ENCODE assay signal across 7 cellular contexts in genomic region chr5:7897014-7897600, GRCh38.
A peak's percentile ranks its signal among the peaks of the same experiment; 100 is the strongest.
DNase-seq lines count a peak whose midpoint lies in the region; ATAC-seq and TF ChIP-seq lines count a peak whose summit lies in the region.

No MANE protein-coding gene starts in this region.

- no peaks in the 10 kb centered on the region for H3K27me3 ChIP-seq in GM06990 (replicated peaks; ENCODE audit: control insufficient read depth, insufficient read depth, low read length)

- peak; percentile 77 for ATAC-seq in HG02642 (IDR thresholded peaks at IDR 0.05; ENCODE audit: poor library complexity, unreplicated experiment)
- ATAC-seq in stimulated activated naive CD8-positive, alpha-beta T cell treated with anti-CD3 and anti-CD28 coated beads, Interleukin-15, amount 100 ng/mL, for 72 hours: peak; percentile 64
- no peak for ATAC-seq in GM19023 (IDR thresholded peaks at IDR 0.05; ENCODE audit: unreplicated experiment)
- ATAC-seq in HG03045 (IDR thresholded peaks at IDR 0.05; ENCODE audit: unreplicated experiment): no peak

- POLR2A ChIA-PET in RWPE1 (lab: Yijun Ruan, JAX; ENCODE audit: low non-redundant PET): no interaction called here

- peaks cover 13% of the 10 kb centered on the region for H3K4me1 Mint-ChIP-seq in stimulated activated naive CD8-positive, alpha-beta T cell treated with anti-CD3 and anti-CD28 coated beads, Interleukin-15, amount 100 ng/mL, for 72 hours

- no peak overlapping the region for H3K4me3 ChIP-seq in GM06990 (replicated peaks; ENCODE audit: low read depth, low read length)

- H3K27me3 Mint-ChIP-seq in stimulated activated naive CD8-positive, alpha-beta T cell treated with anti-CD3 and anti-CD28 coated beads, Interleukin-15, amount 100 ng/mL, for 72 hours: no peaks in the 10 kb centered on the region

- H3K36me3 ChIP-seq in GM06990 (ENCODE audit: control insufficient read depth, insufficient read depth, low read length): peaks cover 8% of the 10 kb centered on the region

- no peak for DNase-seq in GM06990 (ENCODE audit: extremely low read depth, insufficient read length)
- DNase-seq in RWPE1 (ENCODE audit: low spot score): no peak
- peak; percentile 50 for DNase-seq in ecto neural progenitor cell (ENCODE audit: low spot score)
- DNase-seq in stimulated activated naive CD8-positive, alpha-beta T cell treated with anti-CD3 and anti-CD28 coated beads, Interleukin-15, amount 100 ng/mL, for 72 hours: no peak

- H3K27ac Mint-ChIP-seq in stimulated activated naive CD8-positive, alpha-beta T cell treated with anti-CD3 and anti-CD28 coated beads, Interleukin-15, amount 100 ng/mL, for 72 hours: peak overlapping the region in 1 of 2 donors; percentile 78

- H3K4me3 Mint-ChIP-seq in stimulated activated naive CD8-positive, alpha-beta T cell treated with anti-CD3 and anti-CD28 coated beads, Interleukin-15, amount 100 ng/mL, for 72 hours: no peak overlapping the region

- H3K9me3 Mint-ChIP-seq in stimulated activated naive CD8-positive, alpha-beta T cell treated with anti-CD3 and anti-CD28 coated beads, Interleukin-15, amount 100 ng/mL, for 72 hours: peaks cover 0 to under 1% of the 10 kb centered on the region in 2 donors

- no peak overlapping the region for H3K27ac ChIP-seq in RWPE1

- CTCF ChIA-PET in RWPE1 (lab: Yijun Ruan, JAX): interaction anchor here (1.7 kb wide), 1 partner anchor 10 kb away, joined by 4 read pairs; no protein-coding TSS in a partner anchor

- peak; percentile 65 for TF ChIP-seq CTCF in GM06990 (IDR thresholded peaks at IDR 0.05; ENCODE audit: insufficient read depth, low read length, poor library complexity, severe bottlenecking)
- 0 out of 2 replicates have a peak, but pooled peaks have one; percentile 12 for TF ChIP-seq CTCF in RWPE1 (conservative IDR thresholded peaks at IDR 0.05; ENCODE audit: low read depth)

Comparison
In these comparisons a context has a peak if more than half of its experiments do, and no peak if none do; other contexts are left out.
1. ATAC-seq: peak in HG02642 (single experiment) and stimulated activated naive CD8-positive, alpha-beta T cell treated with anti-CD3 and anti-CD28 coated beads, Interleukin-15, amount 100 ng/mL, for 72 hours (single experiment); none in GM19023 (single experiment) and HG03045 (single experiment).